21 cellular contexts compared by ENCODE assay signal in the genomic region with DNA sequence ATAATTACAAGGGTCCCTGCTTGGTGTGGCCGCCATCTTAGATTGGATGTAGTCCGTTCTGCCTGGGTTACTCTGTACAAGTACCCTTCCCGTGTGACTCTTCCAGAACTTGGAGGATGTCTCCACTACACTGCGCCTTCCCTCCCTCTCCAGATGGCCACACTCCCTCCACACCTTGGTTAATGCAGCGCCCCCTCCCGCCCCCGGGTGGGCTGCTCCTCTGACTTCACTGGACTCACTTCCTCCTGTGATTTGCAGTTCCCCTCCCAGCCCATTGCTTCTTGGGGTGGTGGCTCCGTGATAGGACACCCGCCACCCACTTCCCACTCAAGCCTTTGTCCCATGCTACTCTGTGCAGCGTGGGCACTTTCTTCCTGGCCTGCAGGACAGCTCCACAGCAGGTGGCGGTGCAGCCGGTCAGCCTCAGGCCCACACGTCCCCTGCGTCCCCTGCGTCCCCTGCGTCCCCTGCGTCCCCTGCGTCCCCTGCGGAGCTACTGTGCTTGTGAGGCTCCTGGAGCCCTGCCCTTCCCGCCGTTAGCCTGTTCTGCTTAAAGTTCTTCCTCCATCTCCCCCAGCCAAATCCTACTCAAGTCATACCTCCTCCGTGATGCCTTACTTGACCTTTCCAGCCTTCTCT.
DNase-seq lines count a peak whose midpoint lies in the region; ATAC-seq, FAIRE-seq and TF ChIP-seq lines count a peak whose summit lies in the region.
"Had no signal": no experiment of that assay in that cellular context is flagged by ENCODE, and none has a peak within 500 bp of the region (broad histone marks: within the 10 kb centered on the region; RNA-seq: fewer than 3 reads in every experiment).

No MANE protein-coding gene starts in this region.

- DNase-seq in AML-193 (lab: John Stamatoyannopoulos, UW) (peak; percentile 0 to 8), K562 (ENCODE audit: extremely low read depth in 1 of 4, low spot score in 3 of 4) (no peak), GOT3 (lab: John Stamatoyannopoulos, UW) (no peak), NCI-H524 treated with DMSO at 0.1 percent for 48 hours (lab: John Stamatoyannopoulos, UW) (no peak), uterus (no peak)
- no peak for DNase-seq in stimulated activated effector memory CD8-positive, alpha-beta T cell treated with anti-CD3 and anti-CD28 coated beads, Interleukin-12 subunit alpha, Interleukin-12 subunit beta, amount 100 ng/mL, for 72 hours (ENCODE audit: low spot score in 2 of 2)
- DNase-seq: 8988T; ACHN; C1 segment of cervical spinal cord; Calu3; CD4-positive, alpha-beta memory T cell; COR-L47; DMS53; DMS79 treated with DMSO at 0.1 percent for 48 hours; GF-D8; H7; HCEC 1CT had no signal

- no peak overlapping the region for H3K4me3 Mint-ChIP-seq in stimulated activated effector memory CD8-positive, alpha-beta T cell treated with anti-CD3 and anti-CD28 coated beads, Interleukin-12 subunit alpha, Interleukin-12 subunit beta, amount 100 ng/mL, for 72 hours
- H3K4me3 Mint-ChIP-seq: CD4-positive, alpha-beta memory T cell had no signal

- H3K36me3 ChIP-seq in K562 (ENCODE audit: control insufficient read depth, insufficient read depth, low read length) (no peaks in the 10 kb centered on the region), uterus (no peaks in the 10 kb centered on the region)

- TF ChIP-seq RAD21 in K562 (CRISPR knock-in tag; conservative IDR thresholded peaks at IDR 0.05 in 1 of 2, IDR thresholded peaks at IDR 0.05 in 1 of 2), result no peak

- no peak overlapping the region for H3K4me2 ChIP-seq in K562 (ENCODE audit: insufficient read depth, low read length)
- H3K4me2 ChIP-seq: A549 had no signal

- POLR2A ChIA-PET in K562 (lab: Yijun Ruan, JAX), result interaction anchor here (1.1 kb wide), 1 partner anchor 8 kb away, joined by 5 read pairs; no protein-coding TSS in a partner anchor

- no peaks in the 10 kb centered on the region for H3K4me1 Mint-ChIP-seq in stimulated activated effector memory CD8-positive, alpha-beta T cell treated with anti-CD3 and anti-CD28 coated beads, Interleukin-12 subunit alpha, Interleukin-12 subunit beta, amount 100 ng/mL, for 72 hours
- H3K4me1 Mint-ChIP-seq: CD4-positive, alpha-beta memory T cell had no signal

- H3K9me3 ChIP-seq in K562 (replicated peaks; ENCODE audit: control insufficient read depth, insufficient read depth, low read depth, low read length) (no peaks in the 10 kb centered on the region), uterus (no peaks in the 10 kb centered on the region)
- H3K9me3 ChIP-seq: A549 had no signal

- ATAC-seq in K562, result peak; percentile 57
- peak; percentile 31 for ATAC-seq in stimulated activated effector memory CD8-positive, alpha-beta T cell treated with anti-CD3 and anti-CD28 coated beads, Interleukin-12 subunit alpha, Interleukin-12 subunit beta, amount 100 ng/mL, for 72 hours

- H3K4me1 ChIP-seq in K562 (replicated peaks in 1 of 2; ENCODE audit: control insufficient read depth in 2 of 2, insufficient read depth in 2 of 2, low read length in 2 of 2) (0 out of 5 replicates have a peak, but pooled peaks cover 0 to 3% of the 10 kb centered on the region in 2 experiments), uterus (no peaks in the 10 kb centered on the region)
- H3K4me1 ChIP-seq: A549 had no signal

- no peaks in the 10 kb centered on the region for H3K79me2 ChIP-seq in K562 (ENCODE audit: control insufficient read depth, insufficient read depth, low read length)

- CTCF ChIA-PET in K562 (lab: Yijun Ruan, JAX; ENCODE audit: low intra/inter-chr PET ratio), result no interaction called here

- no peak overlapping the region for H3K27ac ChIP-seq in K562 (ENCODE audit: extremely low read depth, low read depth, low read length)
- no peak overlapping the region for H3K27ac ChIP-seq in uterus
- H3K27ac ChIP-seq: A549 had no signal

- H3K27me3 ChIP-seq in K562 (ENCODE audit: control insufficient read depth in 2 of 2, insufficient read depth in 2 of 2, low read length in 2 of 2) (peaks cover 19 to 20% of the 10 kb centered on the region in 2 experiments), uterus (peaks cover 0 to 35% of the 10 kb centered on the region in 2 donors)

- H3K9me3 Mint-ChIP-seq in stimulated activated effector memory CD8-positive, alpha-beta T cell treated with anti-CD3 and anti-CD28 coated beads, Interleukin-12 subunit alpha, Interleukin-12 subunit beta, amount 100 ng/mL, for 72 hours, result no peaks in the 10 kb centered on the region

- intact Hi-C loops in K562 (cut with micrococcal nuclease) (no loop called here), uterus (cut with DNase I; ENCODE audit: low total_unique reads) (no loop called here)

- no peak for TF ChIP-seq POLR2A in K562 (conservative IDR thresholded peaks at IDR 0.05)
- no peak for TF ChIP-seq POLR2A in uterus (IDR thresholded peaks at IDR 0.05)

- H4K20me1 ChIP-seq in K562 (replicated peaks; ENCODE audit: control insufficient read depth, insufficient read depth, low read length), result no peaks in the 10 kb centered on the region

- TF ChIP-seq CTCF in K562 (IDR thresholded peaks at IDR 0.05 in 2 of 3, conservative IDR thresholded peaks at IDR 0.05 in 1 of 3; ENCODE audit: insufficient read depth in 2 of 3, low read depth in 1 of 3, low read length in 3 of 3), result 0 out of 6 replicates have a peak, but pooled peaks of 2 of the 3 experiments have one; percentile 6 to 13
- TF ChIP-seq CTCF in uterus (IDR thresholded peaks at IDR 0.05), result no peak

- WGBS in K562 (ENCODE audit: insufficient coverage, low coverage, missing lambda C conversion rate), result under 1% methylated on average over 18 of the region's 22 CpGs

- in situ Hi-C loops in K562 (cut with MboI), result no loop called here

- BruUV-seq in K562 (replicated peaks; lab: Mats Ljungman, UMichigan), result no TSS peak

- H3K4me3 ChIP-seq in K562 (no peak overlapping the region), uterus (no peak overlapping the region)
- H3K4me3 ChIP-seq: A549 had no signal

- H3K9me1 ChIP-seq in K562 (ENCODE audit: control insufficient read depth, insufficient read depth, low read length), result no peaks in the 10 kb centered on the region

- TF ChIP-seq EP300 in K562 (IDR thresholded peaks at IDR 0.05; ENCODE audit: low read length), result no peak

- FAIRE-seq in K562 (lab: Jason Lieb, UNC), result no peak
- FAIRE-seq: A549, GM12891, GM18507, H1 had no signal

- H3K27ac Mint-ChIP-seq in stimulated activated effector memory CD8-positive, alpha-beta T cell treated with anti-CD3 and anti-CD28 coated beads, Interleukin-12 subunit alpha, Interleukin-12 subunit beta, amount 100 ng/mL, for 72 hours, result no peak overlapping the region

- H3K36me3 Mint-ChIP-seq in stimulated activated effector memory CD8-positive, alpha-beta T cell treated with anti-CD3 and anti-CD28 coated beads, Interleukin-12 subunit alpha, Interleukin-12 subunit beta, amount 100 ng/mL, for 72 hours, result no peaks in the 10 kb centered on the region
- H3K36me3 Mint-ChIP-seq: CD4-positive, alpha-beta memory T cell had no signal

- H3K9ac ChIP-seq in K562 (ENCODE audit: insufficient read depth in 1 of 2, low read depth in 2 of 2, low read length in 2 of 2), result no peak overlapping the region

- no peak overlapping the region for H2AFZ ChIP-seq in K562 (ENCODE audit: low read depth, low read length)

TF ChIP-seq in K562, 482 proteins besides CTCF, POLR2A, EP300 and RAD21:
- TF ChIP-seq HNRNPLL (IDR thresholded peaks at IDR 0.05; ENCODE audit: low read depth, low read length, poor library complexity, severe bottlenecking) (peak; percentile 91), ZNF76 (CRISPR knock-in tag; IDR thresholded peaks at IDR 0.05; ENCODE audit: borderline replicate concordance) (no peak)

Comparison
In these comparisons a context has a peak if more than half of its experiments do, and no peak if none do; other contexts are left out.
1. DNase-seq: peak in AML-193 (2 of 2); none in K562 (0 of 4), stimulated activated effector memory CD8-positive, alpha-beta T cell treated with anti-CD3 and anti-CD28 coated beads, Interleukin-12 subunit alpha, Interleukin-12 subunit beta, amount 100 ng/mL, for 72 hours (0 of 2), GOT3 (single experiment), NCI-H524 treated with DMSO at 0.1 percent for 48 hours (single experiment) and uterus (0 of 2).
2. CTCF ChIP-seq: peak in K562 (2 of 3); none in uterus (0 of 4).